ENCODE assay signal across 10 cellular contexts in genomic region chr15:95326689-95327525, GRCh38.
DNase-seq lines count a peak whose midpoint lies in the region; ATAC-seq, FAIRE-seq and TF ChIP-seq lines count a peak whose summit lies in the region.
"Had no signal": no experiment of that assay in that cellular context is flagged by ENCODE, and none has a peak within 500 bp of the region (broad histone marks: within the 10 kb centered on the region; RNA-seq: fewer than 3 reads in every experiment).

No MANE protein-coding gene starts in this region.

- no peak for FAIRE-seq in GM12892 (lab: Jason Lieb, UNC)

- 4 to 10% (median 6%) methylated on average over 38 to 66 of the region's 66 CpGs for WGBS in adrenal gland, 4 donors

- intact Hi-C loops in adrenal gland (cut with DNase I): no loop called here
- intact Hi-C loops in posterior vena cava (cut with DNase I): loop anchor here (1.0 to 5.0 kb wide), 4 partner anchors 65 to 1026 kb away; partner anchors contain the start of gene NR2F2 (in 1 of the 2)

- ATAC-seq in HG02981 (IDR thresholded peaks at IDR 0.05; ENCODE audit: unreplicated experiment) (no peak), HG03460 (IDR thresholded peaks at IDR 0.05; ENCODE audit: unreplicated experiment) (no peak)

- peaks cover 0 to 4% of the 10 kb centered on the region in 2 donors for H3K4me1 ChIP-seq in adrenal gland (replicated peaks in 1 of 2)
- H3K4me1 ChIP-seq in right atrium auricular region: peaks cover 0 to 21% of the 10 kb centered on the region in 2 donors
- H3K4me1 ChIP-seq: SJSA1 had no signal

- H3K27ac ChIP-seq in adrenal gland (peak overlapping the region in 4 of 5 donors; percentile 70 to 94 (median 80)), right atrium auricular region (peak overlapping the region; percentile 80 to 84)
- H3K27ac ChIP-seq: SJSA1 had no signal

- TF ChIP-seq CTCF in adrenal gland (IDR thresholded peaks at IDR 0.05): no peak
- TF ChIP-seq CTCF in right atrium auricular region (IDR thresholded peaks at IDR 0.05): no peak

- peak overlapping the region in 1 of 4 donors; percentile 45 for H3K4me3 ChIP-seq in adrenal gland
- peak overlapping the region; percentile 40 to 56 for H3K4me3 ChIP-seq in right atrium auricular region
- H3K4me3 ChIP-seq: SJSA1 had no signal

- TF ChIP-seq POLR2A in adrenal gland (IDR thresholded peaks at IDR 0.05) (no peak), GM12892 (IDR thresholded peaks at IDR 0.05; ENCODE audit: low read depth, low read length) (no peak)

- H3K27me3 ChIP-seq in adrenal gland (peaks cover 8% of the 10 kb centered on the region), right atrium auricular region (peaks cover 0 to 5% of the 10 kb centered on the region in 2 donors)
- H3K27me3 ChIP-seq: SJSA1 had no signal

- H3K9me3 ChIP-seq in adrenal gland (replicated peaks in 1 of 3): no peaks in the 10 kb centered on the region
- no peaks in the 10 kb centered on the region for H3K9me3 ChIP-seq in right atrium auricular region

- DNase-seq in GM03348 (ENCODE audit: low spot score): peak; percentile 22
- DNase-seq in adrenal gland: peak in 2 of 7 donors; percentile 13 to 24
- no peak for DNase-seq in right atrium auricular region (ENCODE audit: low spot score)
- DNase-seq in posterior vena cava (ENCODE audit: low spot score): peak; percentile 83
- no peak for DNase-seq in 8988T
- DNase-seq in GM12892 (ENCODE audit: insufficient read length): no peak
- DNase-seq: activated naive CD4-positive, alpha-beta T cell treated with anti-CD3 and anti-CD28 coated beads, Interleukin-2, amount 50 U/mL, for 16 hours had no signal

- no peaks in the 10 kb centered on the region for H3K36me3 ChIP-seq in adrenal gland (replicated peaks in 1 of 2)
- no peaks in the 10 kb centered on the region for H3K36me3 ChIP-seq in right atrium auricular region
- H3K36me3 ChIP-seq: SJSA1 had no signal

Comparison
In these comparisons a context has a peak if more than half of its experiments do, and no peak if none do; other contexts are left out.
1. DNase-seq: peak in GM03348 (single experiment) and posterior vena cava (single experiment); none in right atrium auricular region (single experiment), 8988T (single experiment) and GM12892 (single experiment).
2. intact Hi-C loops: an anchor here in posterior vena cava (1.0 to 5.0 kb wide); none called in adrenal gland.